ENCODE assay signal across 8 cellular contexts in the genomic region with DNA sequence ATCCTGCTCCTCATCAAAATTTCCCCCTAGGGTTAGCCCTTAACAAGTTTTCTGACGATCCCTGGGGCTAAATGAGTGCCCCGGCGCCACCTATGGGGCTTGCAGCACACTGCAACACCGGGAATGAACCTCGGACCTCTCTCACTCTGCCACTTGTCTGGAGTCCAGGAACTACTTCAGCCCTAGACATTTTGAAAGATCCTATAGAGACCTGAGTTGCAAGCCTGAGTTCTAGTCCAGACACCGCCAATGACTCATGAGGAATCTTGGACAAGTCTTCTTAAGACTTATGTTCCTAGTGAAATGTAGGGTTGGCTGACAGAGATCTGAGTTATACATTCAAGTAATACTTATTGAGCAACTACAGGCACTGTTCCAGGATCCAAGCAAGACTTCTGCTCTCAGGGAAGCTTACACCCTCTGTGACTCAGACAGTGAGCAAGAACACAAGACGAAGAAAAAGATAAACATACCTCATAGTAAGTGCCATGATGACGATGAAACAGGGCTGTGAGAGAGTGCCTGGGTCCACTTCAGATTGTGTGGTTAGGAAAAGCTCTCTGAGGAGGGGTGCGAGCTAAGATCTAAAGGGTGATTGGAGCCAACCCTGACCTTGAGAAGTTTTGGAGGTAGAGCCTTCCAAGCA. TPM values are rescaled to one million over a fixed set of nuclear protein-coding genes. Genes with fewer than 3 reads are reported as not detected.
DNase-seq lines count a peak whose midpoint lies in the region; ATAC-seq and TF ChIP-seq lines count a peak whose summit lies in the region.

No MANE protein-coding gene starts in this region.

- no peaks in the 10 kb centered on the region for H3K4me1 Mint-ChIP-seq in activated CD8-positive, alpha-beta T cell treated with anti-CD3 and anti-CD28 coated beads, Interleukin-2, amount 10 ng/mL, durations not matched to agents 7 days and 5 days (ENCODE audit: low read depth)

- TF ChIP-seq CTCF in GM10266 (IDR thresholded peaks at IDR 0.05; ENCODE audit: control insufficient read depth, insufficient read depth, low read depth, missing control alignments) (peak; percentile 87), retinal pigment epithelial cell (conservative IDR thresholded peaks at IDR 0.05; ENCODE audit: low read depth, low read length) (peak; percentile 82)

- H3K4me3 Mint-ChIP-seq in activated CD8-positive, alpha-beta T cell treated with anti-CD3 and anti-CD28 coated beads, Interleukin-2, amount 10 ng/mL, durations not matched to agents 7 days and 5 days: no peak overlapping the region

- peak; percentile 76 for ATAC-seq in HG02588 (IDR thresholded peaks at IDR 0.05; ENCODE audit: unreplicated experiment)
- peak; percentile 82 for ATAC-seq in activated CD8-positive, alpha-beta T cell treated with anti-CD3 and anti-CD28 coated beads, Interleukin-2, amount 10 ng/mL, durations not matched to agents 7 days and 5 days

- H3K27me3 Mint-ChIP-seq in activated CD8-positive, alpha-beta T cell treated with anti-CD3 and anti-CD28 coated beads, Interleukin-2, amount 10 ng/mL, durations not matched to agents 7 days and 5 days (ENCODE audit: low read depth): peaks cover 16% of the 10 kb centered on the region

- CTCF ChIA-PET in activated CD8-positive, alpha-beta T cell treated with anti-CD3 and anti-CD28 coated beads, Interleukin-2, amount 10 ng/mL, durations not matched to agents 7 days and 5 days (lab: Charles Lee): no interaction called here

- H3K4me3 ChIP-seq in retinal pigment epithelial cell (ENCODE audit: low read length): no peak overlapping the region

- H3K36me3 Mint-ChIP-seq in activated CD8-positive, alpha-beta T cell treated with anti-CD3 and anti-CD28 coated beads, Interleukin-2, amount 10 ng/mL, durations not matched to agents 7 days and 5 days (ENCODE audit: low read depth): no peaks in the 10 kb centered on the region

- DNase-seq in A172 (ENCODE audit: low spot score) (peak; percentile 98), GM10266 (ENCODE audit: extremely low spot score) (peak; percentile 68), NCI-H146 treated with DMSO at 0.1 percent for 48 hours (lab: John Stamatoyannopoulos, UW; ENCODE audit: unreplicated experiment) (peak; percentile 28), germinal center (ENCODE audit: low spot score) (peak; percentile 48), retinal pigment epithelial cell (ENCODE audit: low read depth) (peak; percentile 96), GF-D8 (lab: John Stamatoyannopoulos, UW) (no peak)
- DNase-seq in activated CD8-positive, alpha-beta T cell treated with anti-CD3 and anti-CD28 coated beads, Interleukin-2, amount 10 ng/mL, durations not matched to agents 7 days and 5 days: peak; percentile 62

- POLR2A ChIA-PET in activated CD8-positive, alpha-beta T cell treated with anti-CD3 and anti-CD28 coated beads, Interleukin-2, amount 10 ng/mL, durations not matched to agents 7 days and 5 days (lab: Charles Lee): no interaction called here

- H3K9me3 Mint-ChIP-seq in activated CD8-positive, alpha-beta T cell treated with anti-CD3 and anti-CD28 coated beads, Interleukin-2, amount 10 ng/mL, durations not matched to agents 7 days and 5 days (ENCODE audit: insufficient read depth): no peaks in the 10 kb centered on the region

- no peak overlapping the region for H3K27ac Mint-ChIP-seq in activated CD8-positive, alpha-beta T cell treated with anti-CD3 and anti-CD28 coated beads, Interleukin-2, amount 10 ng/mL, durations not matched to agents 7 days and 5 days

RNA-seq across cellular contexts. Expression of a gene that starts 10.2 kb away (rescaled TPM):
- 17.2 and 31.3 TPM in 2 replicates for total RNA-seq in A172 (2014; rRNA removed; shearing (Covaris generic))
- 1 to 10 TPM; 3.7 to 3.9 TPM for total RNA-seq in activated CD8-positive, alpha-beta T cell treated with anti-CD3 and anti-CD28 coated beads, Interleukin-2, amount 10 ng/mL, durations not matched to agents 7 days and 5 days
